Comparison of ENCODE assay signal across 8 cellular contexts in genomic region chr7:92134271-92135099, GRCh38. TPM values are rescaled to one million over a fixed set of nuclear protein-coding genes. Genes with fewer than 3 reads are reported as not detected.
DNase-seq lines count a peak whose midpoint lies in the region; ATAC-seq and TF ChIP-seq lines count a peak whose summit lies in the region.

TSS of gene CYP51A1 (minus strand) at chr7:92134477. CDS start at chr7:92134364, 113 bp downstream.

- no peaks in the 10 kb centered on the region for H3K36me3 ChIP-seq in prostate gland

- no peaks in the 10 kb centered on the region for H3K27me3 ChIP-seq in prostate gland (replicated peaks; ENCODE audit: insufficient read depth)

- TF ChIP-seq POLR2A in GM18505 (IDR thresholded peaks at IDR 0.05; ENCODE audit: borderline replicate concordance, extremely low read depth, insufficient read depth, insufficient read length) (peak; percentile 93), prostate gland (IDR thresholded peaks at IDR 0.05) (peak; percentile 91)

- peak within 1 kb of the TSS; percentile 93 for H3K27ac ChIP-seq in angular gyrus (ENCODE audit: low read depth, low read length)
- H3K27ac ChIP-seq in prostate gland: peak within 1 kb of the TSS; percentile 97 to 99

- peak; percentile 86 for ATAC-seq in GM18505 (IDR thresholded peaks at IDR 0.05; ENCODE audit: unreplicated experiment)
- ATAC-seq in HG02970 (IDR thresholded peaks at IDR 0.05; ENCODE audit: low FRiP score, unreplicated experiment): peak; percentile 84
- peak; percentile 98 for ATAC-seq in left ventricle myocardium superior

- H3K4me1 ChIP-seq in prostate gland (replicated peaks): peaks cover 6% of the 10 kb centered on the region

- peak within 1 kb of the TSS; percentile 83 to 98 for H3K4me3 ChIP-seq in prostate gland

- peak in 2 of 4 experiments; percentile 5 to 25 for TF ChIP-seq CTCF in prostate gland (IDR thresholded peaks at IDR 0.05)

- WGBS in prostate gland: under 1% methylated on average over 68 of the region's 74 CpGs

- intact Hi-C loops in left ventricle myocardium superior (cut with micrococcal nuclease): no loop called here
- intact Hi-C loops in prostate gland (cut with DNase I): loop anchor here (2.0 to 5.0 kb wide), 3 partner anchors 92 to 312 kb away; partner anchors contain the start of genes AKAP9 and GATAD1

- H3K9me3 ChIP-seq in prostate gland: no peaks in the 10 kb centered on the region

- DNase-seq in NCI-H187 treated with DMSO at 0.1 percent for 48 hours (lab: John Stamatoyannopoulos, UW) (peak; percentile 52), T-helper 2 cell (peak; percentile 84 to 97 (median 91)), left ventricle myocardium superior (peak; percentile 95), prostate gland (ENCODE audit: low spot score) (peak; percentile 96), ureter (ENCODE audit: low spot score) (peak; percentile 96)

RNA-seq across cellular contexts. Expression of gene CYP51A1, which starts in this region (rescaled TPM):
- 17.6 TPM for total RNA-seq in left ventricle myocardium superior
- total RNA-seq in prostate gland: 100 to 1,000 TPM in 1 of 2 donors, 10 to 100 TPM in 1; 51.6 to 121 TPM
- 96.3 TPM for total RNA-seq in ureter

Comparison
In these comparisons a context has a peak if more than half of its experiments do, and no peak if none do; other contexts are left out.
1. Peak in every context shown above with its lines: DNase-seq, ATAC-seq, H3K4me3 ChIP-seq and H3K27ac ChIP-seq.